In the genomic region with DNA sequence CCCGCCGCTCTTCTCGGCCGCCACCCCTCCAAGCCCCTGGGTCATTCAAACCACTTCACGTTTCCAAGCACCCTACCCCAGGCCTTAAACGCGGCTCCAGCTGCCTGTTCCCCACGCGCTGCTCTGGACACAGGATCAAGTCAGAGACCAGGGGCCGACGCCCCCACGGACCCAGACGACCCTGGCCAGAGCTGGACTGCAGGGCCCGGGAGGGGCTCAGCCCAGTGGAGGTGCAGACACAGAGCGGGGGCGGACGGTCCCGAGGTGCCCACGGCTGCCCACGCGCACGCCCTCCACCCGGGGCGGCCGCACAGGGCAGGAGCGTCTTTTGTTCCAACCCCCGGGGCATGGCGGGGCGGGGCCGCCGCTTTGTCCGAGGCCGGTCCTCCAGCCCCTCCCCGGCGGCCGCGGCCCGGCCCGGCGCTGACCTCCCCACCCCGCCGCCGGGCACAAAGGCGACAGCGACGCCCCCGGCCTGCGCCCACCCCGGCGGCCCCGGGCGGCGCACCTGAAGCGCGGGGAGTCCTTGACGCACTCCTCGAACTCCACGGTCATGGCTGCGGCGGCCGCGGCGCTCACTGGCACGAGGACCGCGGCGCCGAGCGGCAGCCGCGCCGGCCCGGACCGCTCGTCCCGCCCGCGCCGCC, we compare ENCODE assay signal across 8 cellular contexts. TPM values are rescaled to one million over a fixed set of nuclear protein-coding genes. Genes with fewer than 3 reads are reported as not detected.
DNase-seq lines count a peak whose midpoint lies in the region; ATAC-seq lines count a peak whose summit lies in the region.

No MANE protein-coding gene starts in this region.

- H3K27ac Mint-ChIP-seq in activated naive CD4-positive, alpha-beta T cell treated with anti-CD3 and anti-CD28 coated beads for 36 hours: no peak overlapping the region
- peak overlapping the region in 1 of 2 donors; percentile 12 for H3K27ac Mint-ChIP-seq in stimulated activated naive CD8-positive, alpha-beta T cell treated with anti-CD3 and anti-CD28 coated beads, Interleukin-15, amount 100 ng/mL, for 72 hours

- CTCF ChIA-PET in activated naive CD4-positive, alpha-beta T cell treated with anti-CD3 and anti-CD28 coated beads for 36 hours (lab: Charles Lee): interaction anchor here (1.3 kb wide), 1 partner anchor 39 kb away, joined by 5 read pairs; no protein-coding TSS in a partner anchor

- H3K4me3 ChIP-seq in adipocyte (ENCODE audit: low read length) (peak overlapping the region; percentile 83), iPS-18a (ENCODE audit: low read length) (peak overlapping the region; percentile 61)

- ATAC-seq in HG03439 (IDR thresholded peaks at IDR 0.05; ENCODE audit: unreplicated experiment): peak; percentile 2
- no peak for ATAC-seq in stimulated activated naive CD8-positive, alpha-beta T cell treated with anti-CD3 and anti-CD28 coated beads, Interleukin-15, amount 100 ng/mL, for 72 hours
- no peak for ATAC-seq in GM18873 (IDR thresholded peaks at IDR 0.05; ENCODE audit: low FRiP score, unreplicated experiment)

- H3K27ac ChIP-seq in iPS-18a (ENCODE audit: low read length): no peak overlapping the region

- H3K27me3 Mint-ChIP-seq in activated naive CD4-positive, alpha-beta T cell treated with anti-CD3 and anti-CD28 coated beads for 36 hours (ENCODE audit: low read depth): no peaks in the 10 kb centered on the region
- H3K27me3 Mint-ChIP-seq in stimulated activated naive CD8-positive, alpha-beta T cell treated with anti-CD3 and anti-CD28 coated beads, Interleukin-15, amount 100 ng/mL, for 72 hours: no peaks in the 10 kb centered on the region

- H3K9ac ChIP-seq in adipocyte (ENCODE audit: low read length): peak overlapping the region; percentile 89
- peak overlapping the region; percentile 46 for H3K9ac ChIP-seq in iPS-18a (ENCODE audit: low read length)

- H3K9me3 ChIP-seq in adipocyte (ENCODE audit: control insufficient read depth, low read length): no peaks in the 10 kb centered on the region
- H3K9me3 ChIP-seq in iPS-18a (ENCODE audit: control insufficient read depth, low read depth, low read length): no peaks in the 10 kb centered on the region

- H3K4me1 Mint-ChIP-seq in activated naive CD4-positive, alpha-beta T cell treated with anti-CD3 and anti-CD28 coated beads for 36 hours (ENCODE audit: low read depth): peaks cover 23% of the 10 kb centered on the region
- H3K4me1 Mint-ChIP-seq in stimulated activated naive CD8-positive, alpha-beta T cell treated with anti-CD3 and anti-CD28 coated beads, Interleukin-15, amount 100 ng/mL, for 72 hours: peaks cover 48% of the 10 kb centered on the region

- intact Hi-C loops in activated naive CD4-positive, alpha-beta T cell treated with anti-CD3 and anti-CD28 coated beads for 36 hours (cut with micrococcal nuclease): loop anchor here (5.0 kb wide), 1 partner anchor 200 kb away; no protein-coding TSS in a partner anchor

- H3K36me3 Mint-ChIP-seq in activated naive CD4-positive, alpha-beta T cell treated with anti-CD3 and anti-CD28 coated beads for 36 hours (ENCODE audit: low read depth): peaks cover 3% of the 10 kb centered on the region

- peaks cover 38% of the 10 kb centered on the region for H3K4me1 ChIP-seq in adipocyte (ENCODE audit: control insufficient read depth, insufficient read depth, low read length)
- H3K4me1 ChIP-seq in iPS-18a (ENCODE audit: control insufficient read depth, low read depth, low read length): peaks cover 23% of the 10 kb centered on the region

- no peaks in the 10 kb centered on the region for H3K9me3 Mint-ChIP-seq in activated naive CD4-positive, alpha-beta T cell treated with anti-CD3 and anti-CD28 coated beads for 36 hours
- H3K9me3 Mint-ChIP-seq in stimulated activated naive CD8-positive, alpha-beta T cell treated with anti-CD3 and anti-CD28 coated beads, Interleukin-15, amount 100 ng/mL, for 72 hours: no peaks in the 10 kb centered on the region

- H3K4me3 Mint-ChIP-seq in activated naive CD4-positive, alpha-beta T cell treated with anti-CD3 and anti-CD28 coated beads for 36 hours: peak overlapping the region; percentile 78
- H3K4me3 Mint-ChIP-seq in stimulated activated naive CD8-positive, alpha-beta T cell treated with anti-CD3 and anti-CD28 coated beads, Interleukin-15, amount 100 ng/mL, for 72 hours: peak overlapping the region; percentile 86 to 91

- H3K27me3 ChIP-seq in adipocyte (replicated peaks; ENCODE audit: control insufficient read depth, insufficient read depth, low read length) (no peaks in the 10 kb centered on the region), iPS-18a (ENCODE audit: control insufficient read depth, insufficient read depth, low read length) (peaks cover 6% of the 10 kb centered on the region)

- DNase-seq in activated naive CD4-positive, alpha-beta T cell treated with anti-CD3 and anti-CD28 coated beads for 36 hours: no peak
- no peak for DNase-seq in activated naive CD4-positive, alpha-beta T cell treated with Interleukin-2 at 50 U/mL for 16 hours
- DNase-seq in adipocyte (ENCODE audit: low read depth) (peak; percentile 77), SW480 (ENCODE audit: low spot score) (no peak)
- DNase-seq in stimulated activated naive CD8-positive, alpha-beta T cell treated with anti-CD3 and anti-CD28 coated beads, Interleukin-15, amount 100 ng/mL, for 72 hours: no peak

- peaks cover 23% of the 10 kb centered on the region for H3K36me3 ChIP-seq in adipocyte (ENCODE audit: control insufficient read depth, insufficient read depth, low read length, severe bottlenecking)
- H3K36me3 ChIP-seq in iPS-18a (ENCODE audit: control insufficient read depth, low read depth, low read length): peaks cover 10% of the 10 kb centered on the region

RNA-seq across cellular contexts. Expression of gene ACAP3, which starts 0.3 kb away (rescaled TPM):
- total RNA-seq in activated naive CD4-positive, alpha-beta T cell treated with anti-CD3 and anti-CD28 coated beads for 36 hours: 10 to 100 TPM; 24.1 to 25.3 TPM

RNA-seq across cellular contexts. Expression of gene PUSL1, which starts 1.0 kb away (rescaled TPM):
- 10 to 100 TPM; 17.0 to 17.6 TPM for total RNA-seq in activated naive CD4-positive, alpha-beta T cell treated with anti-CD3 and anti-CD28 coated beads for 36 hours

RNA-seq across cellular contexts. Expression of gene INTS11, which starts 17.1 kb away (rescaled TPM):
- 100 to 1,000 TPM; 117 to 118 TPM for total RNA-seq in activated naive CD4-positive, alpha-beta T cell treated with anti-CD3 and anti-CD28 coated beads for 36 hours

RNA-seq across cellular contexts. Expression of gene CPTP, which starts 17.2 kb away (rescaled TPM):
- 1 to 10 TPM; 5.6 to 5.7 TPM for total RNA-seq in activated naive CD4-positive, alpha-beta T cell treated with anti-CD3 and anti-CD28 coated beads for 36 hours

RNA-seq across cellular contexts. Expression of gene TAS1R3, which starts 23.7 kb away (rescaled TPM):
- total RNA-seq in activated naive CD4-positive, alpha-beta T cell treated with anti-CD3 and anti-CD28 coated beads for 36 hours: under 1 TPM; 0.10 to 0.14 TPM
